Comparison of ENCODE assay signal across 1 cellular context in genomic region chr4:3013839-3014350, GRCh38.
TF ChIP-seq lines count a peak whose summit lies in the region.

No MANE protein-coding gene starts in this region.

TF ChIP-seq in K562, 482 proteins besides CTCF, POLR2A, EP300 and RAD21 (continued from another document and continues in another):
- TF ChIP-seq ZBTB5 (IDR thresholded peaks at IDR 0.05), result no peak
- no peak for TF ChIP-seq RHOXF2B (CRISPR knock-in tag; conservative IDR thresholded peaks at IDR 0.05)
- peak; percentile 55 for TF ChIP-seq MEIS2 (IDR thresholded peaks at IDR 0.05; ENCODE audit: partially characterized antibody)
- TF ChIP-seq NR2C1 (IDR thresholded peaks at IDR 0.05), result no peak
- TF ChIP-seq NR2C1 (tag; IDR thresholded peaks at IDR 0.05), result no peak
- no peak for TF ChIP-seq ATF6 (CRISPR knock-in tag; IDR thresholded peaks at IDR 0.05)
- no peak for TF ChIP-seq ZNF239 (CRISPR knock-in tag; IDR thresholded peaks at IDR 0.05)
- no peak for TF ChIP-seq ZBTB43 (CRISPR knock-in tag; IDR thresholded peaks at IDR 0.05)
- TF ChIP-seq CXXC5 (CRISPR knock-in tag; IDR thresholded peaks at IDR 0.05), result no peak
- no peak for TF ChIP-seq PHB2 (IDR thresholded peaks at IDR 0.05; ENCODE audit: low read depth)
- TF ChIP-seq ZBTB33 (CRISPR knock-in tag; IDR thresholded peaks at IDR 0.05), result no peak
- TF ChIP-seq TGIF2 (CRISPR knock-in tag; IDR thresholded peaks at IDR 0.05), result no peak
- TF ChIP-seq TEAD2 (tag; IDR thresholded peaks at IDR 0.05), result no peak
- peak; percentile 76 for TF ChIP-seq DPF2 (IDR thresholded peaks at IDR 0.05)
- TF ChIP-seq NR2C2 (CRISPR knock-in tag; IDR thresholded peaks at IDR 0.05), result no peak
- TF ChIP-seq NR2C2 (tag; IDR thresholded peaks at IDR 0.05), result no peak
- TF ChIP-seq PHF21A (IDR thresholded peaks at IDR 0.05; ENCODE audit: borderline replicate concordance, low read depth), result no peak
- TF ChIP-seq ZNF311 (CRISPR knock-in tag; IDR thresholded peaks at IDR 0.05), result no peak
- no peak for TF ChIP-seq FUS (optimal IDR thresholded peaks at IDR 0.05; ENCODE audit: low read depth, low read length)
- TF ChIP-seq TCF7 (IDR thresholded peaks at IDR 0.05; ENCODE audit: borderline replicate concordance), result no peak
- no peak for TF ChIP-seq DNMT1 (IDR thresholded peaks at IDR 0.05)
- TF ChIP-seq FOXJ3 (CRISPR knock-in tag; IDR thresholded peaks at IDR 0.05), result no peak
- no peak for TF ChIP-seq HNRNPUL1 (IDR thresholded peaks at IDR 0.05; ENCODE audit: low read length)
- peak; percentile 62 for TF ChIP-seq MTA2 (IDR thresholded peaks at IDR 0.05; ENCODE audit: low read depth)
- no peak for TF ChIP-seq ZNF280A (IDR thresholded peaks at IDR 0.05; ENCODE audit: low read depth, partially characterized antibody)
- TF ChIP-seq SMAD4 (CRISPR knock-in tag; conservative IDR thresholded peaks at IDR 0.05), result 0 out of 2 replicates have a peak, but pooled peaks have one; percentile 44
- TF ChIP-seq POLR2H (tag; IDR thresholded peaks at IDR 0.05; ENCODE audit: low read depth), result no peak
- peak; percentile 76 for TF ChIP-seq TEAD4 (IDR thresholded peaks at IDR 0.05; ENCODE audit: low read length)
- TF ChIP-seq TEAD4 (CRISPR knock-in tag; IDR thresholded peaks at IDR 0.05; ENCODE audit: borderline replicate concordance), result no peak
- TF ChIP-seq BCOR (IDR thresholded peaks at IDR 0.05), result peak; percentile 51; the same call in 1 of the 2 replicates
- TF ChIP-seq GTF2E2 (tag; IDR thresholded peaks at IDR 0.05), result no peak
- TF ChIP-seq HNRNPK (IDR thresholded peaks at IDR 0.05; ENCODE audit: low read depth, low read length, poor library complexity, severe bottlenecking), result no peak
- no peak for TF ChIP-seq KLF13 (tag; IDR thresholded peaks at IDR 0.05; ENCODE audit: borderline replicate concordance, low read depth)
- peak in 1 of 2 experiments; percentile 66; a peak in 2 of 4 replicates for TF ChIP-seq RCOR1 (IDR thresholded peaks at IDR 0.05; ENCODE audit: borderline replicate concordance in 1 of 2, low read depth in 2 of 2, low read length in 2 of 2)
- TF ChIP-seq ZNF583 (CRISPR knock-in tag; IDR thresholded peaks at IDR 0.05), result no peak
- 0 out of 2 replicates have a peak, but pooled peaks have one; percentile 33 for TF ChIP-seq HES1 (IDR thresholded peaks at IDR 0.05; ENCODE audit: low read depth)
- TF ChIP-seq PHF8 (IDR thresholded peaks at IDR 0.05; ENCODE audit: borderline replicate concordance, low read length), result no peak
- no peak for TF ChIP-seq GABPB1 (CRISPR knock-in tag; IDR thresholded peaks at IDR 0.05)
- no peak for TF ChIP-seq ZNF507 (tag; conservative IDR thresholded peaks at IDR 0.05)
- no peak for TF ChIP-seq ZNF695 (CRISPR knock-in tag; IDR thresholded peaks at IDR 0.05)
- TF ChIP-seq COPS2 (conservative IDR thresholded peaks at IDR 0.05), result no peak
- TF ChIP-seq HMG20A (CRISPR knock-in tag; conservative IDR thresholded peaks at IDR 0.05), result no peak
- no peak for TF ChIP-seq KDM5B (IDR thresholded peaks at IDR 0.05; ENCODE audit: insufficient replicate concordance, low read depth, low read length)
- no peak for TF ChIP-seq HDAC3 (IDR thresholded peaks at IDR 0.05; ENCODE audit: borderline replicate concordance, partially characterized antibody)
- TF ChIP-seq NCOA1 (IDR thresholded peaks at IDR 0.05; ENCODE audit: low read depth), result no peak
- TF ChIP-seq CCAR2 (IDR thresholded peaks at IDR 0.05; ENCODE audit: low read depth, low read length), result no peak
- no peak for TF ChIP-seq ZNF24 (IDR thresholded peaks at IDR 0.05)
- TF ChIP-seq BRCA1 (IDR thresholded peaks at IDR 0.05), result no peak
- TF ChIP-seq BRCA1 (CRISPR knock-in tag; IDR thresholded peaks at IDR 0.05), result no peak
- TF ChIP-seq ELF1 (tag; IDR thresholded peaks at IDR 0.05), result no peak
- no peak for TF ChIP-seq HNRNPH1 (optimal IDR thresholded peaks at IDR 0.05; ENCODE audit: low read depth, low read length)
- no peak for TF ChIP-seq ILK (tag; IDR thresholded peaks at IDR 0.05; ENCODE audit: borderline replicate concordance, low read depth)
- no peak for TF ChIP-seq HMGN3 (IDR thresholded peaks at IDR 0.05; ENCODE audit: borderline replicate concordance, extremely low read depth, insufficient read length, low read depth, low read length)
- TF ChIP-seq MAX (CRISPR knock-in tag; IDR thresholded peaks at IDR 0.05), result no peak
- peak; percentile 49; the same call in 1 of the 2 replicates for TF ChIP-seq POLR2AphosphoS5 (IDR thresholded peaks at IDR 0.05; ENCODE audit: control insufficient read depth, insufficient read depth, low read depth, low read length)
- TF ChIP-seq ZNF354B (CRISPR knock-in tag; IDR thresholded peaks at IDR 0.05), result no peak
- no peak for TF ChIP-seq CEBPZ (IDR thresholded peaks at IDR 0.05; ENCODE audit: borderline replicate concordance, low read depth, low read length)
- no peak for TF ChIP-seq KDM2B (CRISPR knock-in tag; IDR thresholded peaks at IDR 0.05)
- no peak for TF ChIP-seq KLF1 (tag; IDR thresholded peaks at IDR 0.05)
- TF ChIP-seq SNAPC5 (CRISPR knock-in tag; IDR thresholded peaks at IDR 0.05), result no peak
- TF ChIP-seq RBBP5 (IDR thresholded peaks at IDR 0.05; ENCODE audit: borderline replicate concordance, insufficient read depth, low read length, poor library complexity, severe bottlenecking), result no peak
- no peak for TF ChIP-seq ZBTB26 (CRISPR knock-in tag; IDR thresholded peaks at IDR 0.05)
- TF ChIP-seq JUNB (CRISPR knock-in tag; conservative IDR thresholded peaks at IDR 0.05), result no peak
